8 cellular contexts compared by ENCODE assay signal in genomic region chr11:9573775-9574555, GRCh38. TPM values are rescaled to one million over a fixed set of nuclear protein-coding genes. Genes with fewer than 3 reads are reported as not detected.
DNase-seq lines count a peak whose midpoint lies in the region; ATAC-seq and TF ChIP-seq lines count a peak whose summit lies in the region.

No MANE protein-coding gene starts in this region.

- H3K36me3 ChIP-seq in gastroesophageal sphincter (no peaks in the 10 kb centered on the region), psoas muscle (ENCODE audit: insufficient read depth in 1 of 2, low read depth in 1 of 2) (peaks cover 2 to 27% of the 10 kb centered on the region in 2 donors)

- POLR2A ChIA-PET in activated CD4-positive, alpha-beta memory T cell treated with anti-CD3 and anti-CD28 coated beads for 36 hours (lab: Charles Lee): interaction anchor here (0.5 to 3.0 kb wide), 14 partner anchors 8 to 1177 kb away, joined by 3 to 23 read pairs (median 4); partner anchors contain the start of genes CTR9 and ZNF143

- H3K4me3 ChIP-seq in gastroesophageal sphincter (peak overlapping the region; percentile 68 to 88), psoas muscle (peak overlapping the region; percentile 78)

- H3K4me1 Mint-ChIP-seq in activated CD4-positive, alpha-beta memory T cell treated with anti-CD3 and anti-CD28 coated beads for 36 hours (ENCODE audit: low read depth): peaks cover 35% of the 10 kb centered on the region

- H3K36me3 Mint-ChIP-seq in activated CD4-positive, alpha-beta memory T cell treated with anti-CD3 and anti-CD28 coated beads for 36 hours: peaks cover 42% of the 10 kb centered on the region

- intact Hi-C loops in activated CD4-positive, alpha-beta memory T cell treated with anti-CD3 and anti-CD28 coated beads for 36 hours (cut with micrococcal nuclease): loop anchor here (1.0 to 2.0 kb wide), 4 partner anchors 39 to 730 kb away; no protein-coding TSS in a partner anchor
- intact Hi-C loops in psoas muscle (cut with DNase I): loop anchor here (2.0 to 5.0 kb wide), 2 partner anchors 38 to 39 kb away; no protein-coding TSS in a partner anchor

- H3K27ac ChIP-seq in gastroesophageal sphincter: peak overlapping the region; percentile 90 to 99 (median 96)
- peak overlapping the region; percentile 94 for H3K27ac ChIP-seq in psoas muscle

- peak overlapping the region; percentile 81 for H3K4me3 Mint-ChIP-seq in activated CD4-positive, alpha-beta memory T cell treated with anti-CD3 and anti-CD28 coated beads for 36 hours

- H3K9me3 ChIP-seq in gastroesophageal sphincter (no peaks in the 10 kb centered on the region), psoas muscle (no peaks in the 10 kb centered on the region)

- no peaks in the 10 kb centered on the region for H3K27me3 Mint-ChIP-seq in activated CD4-positive, alpha-beta memory T cell treated with anti-CD3 and anti-CD28 coated beads for 36 hours

- peaks cover 0 to 35% (median 16%) of the 10 kb centered on the region in 3 donors for H3K4me1 ChIP-seq in gastroesophageal sphincter
- H3K4me1 ChIP-seq in psoas muscle: peaks cover 2% of the 10 kb centered on the region

- peak in 2 of 4 experiments; percentile 7 to 21 for TF ChIP-seq CTCF in gastroesophageal sphincter (IDR thresholded peaks at IDR 0.05)
- TF ChIP-seq CTCF in psoas muscle (IDR thresholded peaks at IDR 0.05): no peak

- CTCF ChIA-PET in activated CD4-positive, alpha-beta memory T cell treated with anti-CD3 and anti-CD28 coated beads for 36 hours (lab: Charles Lee): interaction anchor here (0.6 to 7.1 kb wide), 7 partner anchors 14 to 857 kb away, joined by 3 to 75 read pairs (median 5); no protein-coding TSS in a partner anchor

- TF ChIP-seq POLR2A in gastroesophageal sphincter (IDR thresholded peaks at IDR 0.05): peak; percentile 4 to 91

- H3K9me3 Mint-ChIP-seq in activated CD4-positive, alpha-beta memory T cell treated with anti-CD3 and anti-CD28 coated beads for 36 hours: no peaks in the 10 kb centered on the region

- WGBS in gastroesophageal sphincter (ENCODE audit: low coverage in 1 of 2), 2 donors: no CpG with 5 or more reads among the region's 114 CpGs
- 0 to 1% (median 0%) methylated on average over 60 to 114 of the region's 114 CpGs for WGBS in psoas muscle, 3 donors

- ATAC-seq in GM18499 (IDR thresholded peaks at IDR 0.05; ENCODE audit: insufficient read depth, unreplicated experiment): peak; percentile 1
- peak; percentile 22 for ATAC-seq in HG03095 (IDR thresholded peaks at IDR 0.05; ENCODE audit: unreplicated experiment)
- peak; percentile 23 for ATAC-seq in gastroesophageal sphincter
- ATAC-seq in psoas muscle: no peak

- no peaks in the 10 kb centered on the region for H3K27me3 ChIP-seq in gastroesophageal sphincter
- H3K27me3 ChIP-seq in psoas muscle (ENCODE audit: insufficient read depth in 3 of 3, low read length in 2 of 3): peaks cover 0 to 4% (median 0%) of the 10 kb centered on the region in 3 donors

- peak overlapping the region; percentile 76 for H3K27ac Mint-ChIP-seq in activated CD4-positive, alpha-beta memory T cell treated with anti-CD3 and anti-CD28 coated beads for 36 hours

- peak; percentile 26 for DNase-seq in AG20443 (ENCODE audit: low spot score)
- peak; percentile 42 for DNase-seq in activated CD4-positive, alpha-beta memory T cell treated with anti-CD3 and anti-CD28 coated beads for 36 hours
- DNase-seq in psoas muscle: peak; percentile 30 to 56
- DNase-seq in hepatic stellate cell (ENCODE audit: low spot score): no peak
- no peak for DNase-seq in effector CD8-positive, alpha-beta T cell (lab: John Stamatoyannopoulos, UW)

- no peak for TF ChIP-seq EP300 in gastroesophageal sphincter (IDR thresholded peaks at IDR 0.05)

RNA-seq across cellular contexts. Expression of gene WEE1, which starts 0.5 kb away (rescaled TPM):
- total RNA-seq in activated CD4-positive, alpha-beta memory T cell treated with anti-CD3 and anti-CD28 coated beads for 36 hours: 10 to 100 TPM; 47.8 to 52.4 TPM
- total RNA-seq in gastroesophageal sphincter (10 to 100 TPM; 42.5 to 65.3 (median 51.3) TPM), psoas muscle (10 to 100 TPM in 3 of 4 donors, 1 to 10 TPM in 1; 4.8 to 58.6 (median 20.4) TPM)
- 1 to 10 TPM; 4.2 to 8.2 (median 5.3) TPM for polyA plus RNA-seq in psoas muscle

Comparison
In these comparisons a context has a peak if more than half of its experiments do, and no peak if none do; other contexts are left out.
1. DNase-seq: peak in AG20443 (single experiment), activated CD4-positive, alpha-beta memory T cell treated with anti-CD3 and anti-CD28 coated beads for 36 hours (single experiment) and psoas muscle (2 of 2); none in hepatic stellate cell (single experiment) and effector CD8-positive, alpha-beta T cell (single experiment).
2. ATAC-seq: peak in GM18499 (single experiment), HG03095 (single experiment) and gastroesophageal sphincter (single experiment); none in psoas muscle (0 of 4).